ENCODE assay signal across 6 cellular contexts in genomic region chr16:426115-426905, GRCh38. TPM values are rescaled to one million over a fixed set of nuclear protein-coding genes. Genes with fewer than 3 reads are reported as not detected.
DNase-seq lines count a peak whose midpoint lies in the region; ATAC-seq and TF ChIP-seq lines count a peak whose summit lies in the region.

No MANE protein-coding gene starts in this region.

- DNase-seq in stimulated activated CD4-positive, alpha-beta T cell treated with anti-CD3 and anti-CD28 coated beads, Interleukin-12 subunit alpha, Interleukin-12 subunit beta, amount 100 ng/mL, for 4 hours: peak; percentile 11
- no peak for DNase-seq in stimulated activated CD4-positive, alpha-beta T cell treated with anti-CD3 and anti-CD28 coated beads, Interleukin-4, amount 100 ng/mL, for 1 hour
- DNase-seq in activated T-helper 2 cell treated with anti-CD3 and anti-CD28 coated beads, Interferon-gamma antibody, Interleukin-2, Interleukin-4, amounts not matched to agents 10 μg/mL and 5 μg/mL and 100 μg/mL, durations not matched to agents 14 hours and 24 hours and 36 hours (ENCODE audit: low spot score): no peak
- DNase-seq in mesothelial cell of epicardium (ENCODE audit: low spot score in 2 of 2, unreplicated experiment in 2 of 2) (peak in 1 of 2 experiments; percentile 41), NCI-H1436 (lab: John Stamatoyannopoulos, UW) (no peak)

- no peaks in the 10 kb centered on the region for H3K9me3 Mint-ChIP-seq in activated T-helper 2 cell treated with anti-CD3 and anti-CD28 coated beads, Interferon-gamma antibody, Interleukin-2, Interleukin-4, amounts not matched to agents 10 μg/mL and 5 μg/mL and 100 μg/mL, durations not matched to agents 14 hours and 24 hours and 36 hours
- H3K9me3 Mint-ChIP-seq in mesothelial cell of epicardium: no peaks in the 10 kb centered on the region

- H3K36me3 Mint-ChIP-seq in activated T-helper 2 cell treated with anti-CD3 and anti-CD28 coated beads, Interferon-gamma antibody, Interleukin-2, Interleukin-4, amounts not matched to agents 10 μg/mL and 5 μg/mL and 100 μg/mL, durations not matched to agents 14 hours and 24 hours and 36 hours (ENCODE audit: low read depth): peaks cover 18% of the 10 kb centered on the region
- H3K36me3 Mint-ChIP-seq in mesothelial cell of epicardium: no peaks in the 10 kb centered on the region

- intact Hi-C loops in activated T-helper 2 cell treated with anti-CD3 and anti-CD28 coated beads, Interferon-gamma antibody, Interleukin-2, Interleukin-4, amounts not matched to agents 10 μg/mL and 5 μg/mL and 100 μg/mL, durations not matched to agents 14 hours and 24 hours and 36 hours (cut with micrococcal nuclease): loop anchor here (5.0 kb wide), 2 partner anchors 44 to 101 kb away; partner anchors contain the start of genes CAPN15 and PGAP6

- no peak overlapping the region for H3K27ac Mint-ChIP-seq in activated T-helper 2 cell treated with anti-CD3 and anti-CD28 coated beads, Interferon-gamma antibody, Interleukin-2, Interleukin-4, amounts not matched to agents 10 μg/mL and 5 μg/mL and 100 μg/mL, durations not matched to agents 14 hours and 24 hours and 36 hours
- no peak overlapping the region for H3K27ac Mint-ChIP-seq in mesothelial cell of epicardium

- ATAC-seq in HG02852 (IDR thresholded peaks at IDR 0.05; ENCODE audit: unreplicated experiment): no peak

- peaks cover 12% of the 10 kb centered on the region for H3K27me3 Mint-ChIP-seq in activated T-helper 2 cell treated with anti-CD3 and anti-CD28 coated beads, Interferon-gamma antibody, Interleukin-2, Interleukin-4, amounts not matched to agents 10 μg/mL and 5 μg/mL and 100 μg/mL, durations not matched to agents 14 hours and 24 hours and 36 hours (ENCODE audit: low read depth)
- H3K27me3 Mint-ChIP-seq in mesothelial cell of epicardium (ENCODE audit: low read depth): peaks cover 16% of the 10 kb centered on the region

- H3K4me3 Mint-ChIP-seq in activated T-helper 2 cell treated with anti-CD3 and anti-CD28 coated beads, Interferon-gamma antibody, Interleukin-2, Interleukin-4, amounts not matched to agents 10 μg/mL and 5 μg/mL and 100 μg/mL, durations not matched to agents 14 hours and 24 hours and 36 hours (ENCODE audit: low read depth): peak overlapping the region; percentile 78
- peak overlapping the region; percentile 76 for H3K4me3 Mint-ChIP-seq in mesothelial cell of epicardium

- peaks cover 32% of the 10 kb centered on the region for H3K4me1 Mint-ChIP-seq in activated T-helper 2 cell treated with anti-CD3 and anti-CD28 coated beads, Interferon-gamma antibody, Interleukin-2, Interleukin-4, amounts not matched to agents 10 μg/mL and 5 μg/mL and 100 μg/mL, durations not matched to agents 14 hours and 24 hours and 36 hours (ENCODE audit: low read depth)
- peaks cover 29% of the 10 kb centered on the region for H3K4me1 Mint-ChIP-seq in mesothelial cell of epicardium

- no peak for TF ChIP-seq CTCF in mesothelial cell of epicardium (IDR thresholded peaks at IDR 0.05; ENCODE audit: unreplicated experiment)

RNA-seq across cellular contexts. Expression of gene RAB11FIP3, which starts 0.9 kb away (rescaled TPM):
- 45.7 and 47.2 TPM in 2 replicates for total RNA-seq in activated T-helper 2 cell treated with anti-CD3 and anti-CD28 coated beads, Interferon-gamma antibody, Interleukin-2, Interleukin-4, amounts not matched to agents 10 μg/mL and 5 μg/mL and 100 μg/mL, durations not matched to agents 14 hours and 24 hours and 36 hours
- 53.9 to 68.8 TPM (median 59.7 TPM) in 3 replicates for total RNA-seq in mesothelial cell of epicardium

RNA-seq across cellular contexts. Expression of gene DECR2, which starts 24.6 kb away (rescaled TPM):
- 18.9 and 20.9 TPM in 2 replicates for total RNA-seq in activated T-helper 2 cell treated with anti-CD3 and anti-CD28 coated beads, Interferon-gamma antibody, Interleukin-2, Interleukin-4, amounts not matched to agents 10 μg/mL and 5 μg/mL and 100 μg/mL, durations not matched to agents 14 hours and 24 hours and 36 hours
- 29.3 to 35.4 TPM (median 31.2 TPM) in 3 replicates for total RNA-seq in mesothelial cell of epicardium

RNA-seq across cellular contexts. Expression of gene NME4, which starts 29.3 kb away (rescaled TPM):
- total RNA-seq in activated T-helper 2 cell treated with anti-CD3 and anti-CD28 coated beads, Interferon-gamma antibody, Interleukin-2, Interleukin-4, amounts not matched to agents 10 μg/mL and 5 μg/mL and 100 μg/mL, durations not matched to agents 14 hours and 24 hours and 36 hours: 78.4 and 84.2 TPM in 2 replicates
- total RNA-seq in mesothelial cell of epicardium: 252 to 258 TPM (median 253 TPM) in 3 replicates

RNA-seq across cellular contexts. Expression of gene PGAP6, which starts 44.5 kb away (rescaled TPM):
- 34.3 and 36.7 TPM in 2 replicates for total RNA-seq in activated T-helper 2 cell treated with anti-CD3 and anti-CD28 coated beads, Interferon-gamma antibody, Interleukin-2, Interleukin-4, amounts not matched to agents 10 μg/mL and 5 μg/mL and 100 μg/mL, durations not matched to agents 14 hours and 24 hours and 36 hours
- total RNA-seq in mesothelial cell of epicardium: 48.6 to 51.4 TPM (median 49.0 TPM) in 3 replicates

RNA-seq across cellular contexts. Expression of gene MRPL28, which starts 56.0 kb away (rescaled TPM):
- 92.5 and 92.9 TPM in 2 replicates for total RNA-seq in activated T-helper 2 cell treated with anti-CD3 and anti-CD28 coated beads, Interferon-gamma antibody, Interleukin-2, Interleukin-4, amounts not matched to agents 10 μg/mL and 5 μg/mL and 100 μg/mL, durations not matched to agents 14 hours and 24 hours and 36 hours
- total RNA-seq in mesothelial cell of epicardium: 75.3 to 75.9 TPM (median 75.9 TPM) in 3 replicates
